In genomic region chr9:87610200-87611155, GRCh38 we compare ENCODE assay signal across 23 cellular contexts.
DNase-seq lines count a peak whose midpoint lies in the region; ATAC-seq, FAIRE-seq and TF ChIP-seq lines count a peak whose summit lies in the region.
"Had no signal": no experiment of that assay in that cellular context is flagged by ENCODE, and none has a peak within 500 bp of the region (broad histone marks: within the 10 kb centered on the region; RNA-seq: fewer than 3 reads in every experiment).

No MANE protein-coding gene starts in this region.

- H3K9me3 ChIP-seq in heart left ventricle (no peaks in the 10 kb centered on the region), osteoblast (ENCODE audit: low read depth, low read length) (no peaks in the 10 kb centered on the region)

- DNase-seq in GM23338 (ENCODE audit: low spot score) (no peak), cardiac fibroblast (ENCODE audit: low read depth in 2 of 2) (peak; percentile 23 to 63), heart left ventricle (no peak), osteoblast (ENCODE audit: insufficient read length, low spot score, missing footprints) (no peak), NCI-H2227 treated with DMSO at 0.1 percent for 48 hours (lab: John Stamatoyannopoulos, UW) (no peak), GM12892 (ENCODE audit: insufficient read length) (no peak), SKM-1 treated with dmso at 0.1 percent for 144 hours (lab: John Stamatoyannopoulos, UW; ENCODE audit: unreplicated experiment) (no peak)
- DNase-seq: activated CD8-positive, alpha-beta T cell treated with anti-CD3 and anti-CD28 coated beads for 36 hours; activated T-cell treated with anti-CD3 and anti-CD28 coated beads, Interleukin-2, amount 50 U/mL, for 48 hours; CD8-positive, alpha-beta T cell; effector memory CD8-positive, alpha-beta T cell; MM.1S; NCI-H187; NCI-H446 treated with DMSO at 0.1 percent for 48 hours; RPMI8226; stimulated activated naive CD8-positive, alpha-beta T cell treated with anti-CD3 and anti-CD28 coated beads, Interleukin-15, amount 100 ng/mL, for 72 hours had no signal

- FAIRE-seq in GM12892 (lab: Jason Lieb, UNC) = no peak
- FAIRE-seq: frontal cortex had no signal

- no peaks in the 10 kb centered on the region for H3K9me3 Mint-ChIP-seq in GM23338
- H3K9me3 Mint-ChIP-seq: activated CD8-positive, alpha-beta T cell treated with anti-CD3 and anti-CD28 coated beads for 36 hours; effector memory CD8-positive, alpha-beta T cell; natural killer cell treated with Interleukin-12 subunit alpha and Interleukin-12 subunit beta and Interleukin-15 and Interleukin-18, amount 100 ng/mL, for 72 hours had no signal

- H3K4me3 Mint-ChIP-seq in GM23338 = no peak overlapping the region
- H3K4me3 Mint-ChIP-seq: activated CD8-positive, alpha-beta T cell treated with anti-CD3 and anti-CD28 coated beads for 36 hours; CD8-positive, alpha-beta T cell; effector memory CD8-positive, alpha-beta T cell; natural killer cell treated with Interleukin-12 subunit alpha and Interleukin-12 subunit beta and Interleukin-15 and Interleukin-18, amount 100 ng/mL, for 72 hours; stimulated activated naive CD8-positive, alpha-beta T cell treated with anti-CD3 and anti-CD28 coated beads, Interleukin-15, amount 100 ng/mL, for 72 hours; T-helper 1 cell treated with Interleukin-12 subunit alpha and Interleukin-12 subunit beta and Interleukin-4 antibody, amounts not matched to agents 30 μg/mL and 1 μg/mL, for 36 hours had no signal

- H3K79me2 ChIP-seq in GM23338 (replicated peaks; ENCODE audit: insufficient read depth) (peaks cover 45% of the 10 kb centered on the region), osteoblast (ENCODE audit: insufficient read depth, low read length) (no peaks in the 10 kb centered on the region)

- H3K27me3 ChIP-seq in GM23338 (ENCODE audit: insufficient read depth) (no peaks in the 10 kb centered on the region), heart left ventricle (no peaks in the 10 kb centered on the region), osteoblast (ENCODE audit: insufficient read depth, low read length) (no peaks in the 10 kb centered on the region)
- H3K27me3 ChIP-seq: cardiac muscle cell had no signal

- peaks cover 3% of the 10 kb centered on the region for H3K27me3 Mint-ChIP-seq in GM23338 (ENCODE audit: insufficient read depth, low read depth, poor library complexity)

- H3K4me1 Mint-ChIP-seq in GM23338 = peaks cover 56% of the 10 kb centered on the region

- peak overlapping the region; percentile 37 for H3K27ac Mint-ChIP-seq in GM23338
- H3K27ac Mint-ChIP-seq: activated CD8-positive, alpha-beta T cell treated with anti-CD3 and anti-CD28 coated beads for 36 hours; activated naive CD4-positive, alpha-beta T cell treated with anti-CD3 and anti-CD28 coated beads, Interleukin-2, amount 50 U/mL, for 72 hours; CD8-positive, alpha-beta T cell; effector memory CD8-positive, alpha-beta T cell; natural killer cell treated with Interleukin-12 subunit alpha and Interleukin-12 subunit beta and Interleukin-15 and Interleukin-18, amount 100 ng/mL, for 72 hours; stimulated activated naive CD8-positive, alpha-beta T cell treated with anti-CD3 and anti-CD28 coated beads, Interleukin-15, amount 100 ng/mL, for 72 hours; T-helper 1 cell treated with Interleukin-12 subunit alpha and Interleukin-12 subunit beta and Interleukin-4 antibody, amounts not matched to agents 30 μg/mL and 1 μg/mL, for 36 hours had no signal

- 0 out of 2 replicates have a peak, but pooled peaks cover 3% of the 10 kb centered on the region for H3F3A ChIP-seq in GM23338 (replicated peaks; ENCODE audit: low read depth)

- no peak for TF ChIP-seq CTCF in GM23338 (conservative IDR thresholded peaks at IDR 0.05; ENCODE audit: low read depth in 2 of 2)
- TF ChIP-seq CTCF in cardiac fibroblast (IDR thresholded peaks at IDR 0.05; ENCODE audit: low read depth, low read length) = no peak
- TF ChIP-seq CTCF in heart left ventricle (IDR thresholded peaks at IDR 0.05) = no peak
- TF ChIP-seq CTCF in osteoblast (IDR thresholded peaks at IDR 0.05; ENCODE audit: extremely low read depth, low read depth, low read length) = no peak

- H3K36me3 ChIP-seq in GM23338 (ENCODE audit: insufficient read depth) (peaks cover 23% of the 10 kb centered on the region), heart left ventricle (no peaks in the 10 kb centered on the region), osteoblast (ENCODE audit: insufficient read depth, low read length) (no peaks in the 10 kb centered on the region)
- H3K36me3 ChIP-seq: cardiac muscle cell had no signal

- H4K20me1 ChIP-seq in GM23338 (replicated peaks; ENCODE audit: insufficient read depth) = peaks cover 12% of the 10 kb centered on the region
- H4K20me1 ChIP-seq in osteoblast (ENCODE audit: insufficient read depth, low read length) = no peaks in the 10 kb centered on the region

- TF ChIP-seq POLR2A in heart left ventricle (IDR thresholded peaks at IDR 0.05) = no peak
- no peak for TF ChIP-seq POLR2A in GM12892 (IDR thresholded peaks at IDR 0.05; ENCODE audit: low read depth, low read length)

- 50 to 61% (median 53%) methylated on average over 12 of the region's 12 CpGs for WGBS in heart left ventricle, 4 donors

- intact Hi-C loops in heart left ventricle (cut with DNase I) = no loop called here

- H3K36me3 Mint-ChIP-seq in GM23338 (ENCODE audit: low read depth) = peaks cover 78% of the 10 kb centered on the region
- H3K36me3 Mint-ChIP-seq: CD8-positive, alpha-beta T cell; natural killer cell treated with Interleukin-12 subunit alpha and Interleukin-12 subunit beta and Interleukin-15 and Interleukin-18, amount 100 ng/mL, for 72 hours had no signal

- H3K4me1 ChIP-seq in GM23338 (ENCODE audit: insufficient read depth) (peaks cover 37% of the 10 kb centered on the region), heart left ventricle (peaks cover 0 to 61% (median 2%) of the 10 kb centered on the region in 12 donors), osteoblast (ENCODE audit: insufficient read depth, low read length) (peaks cover 12% of the 10 kb centered on the region)

- H3K27ac ChIP-seq in GM23338 (ENCODE audit: low read depth) = no peak overlapping the region; the same call in 1 of the 2 replicates
- H3K27ac ChIP-seq in heart left ventricle = peak overlapping the region in 1 of 12 donors; percentile 14
- peak overlapping the region; percentile 20 for H3K27ac ChIP-seq in osteoblast (ENCODE audit: low read depth, low read length)
- H3K27ac ChIP-seq: cardiac muscle cell had no signal

- H3K4me3 ChIP-seq in GM23338 (no peak overlapping the region), cardiac fibroblast (replicated peaks in 1 of 2; ENCODE audit: low read depth in 2 of 2, low read length in 2 of 2) (no peak overlapping the region), heart left ventricle (no peak overlapping the region), osteoblast (ENCODE audit: insufficient read depth, low read length) (no peak overlapping the region)
- H3K4me3 ChIP-seq: cardiac muscle cell, lung had no signal

- no peak overlapping the region for H3K4me2 ChIP-seq in GM23338
- H3K4me2 ChIP-seq in osteoblast (ENCODE audit: insufficient read depth, low read length) = no peak overlapping the region

- H2AFZ ChIP-seq in GM23338 (no peak overlapping the region), osteoblast (ENCODE audit: low read length) (no peak overlapping the region)

- ATAC-seq in GM23338 (no peak), heart left ventricle (peak in 3 of 4 donors; percentile 41 to 52 (median 44)), HG02798 (IDR thresholded peaks at IDR 0.05; ENCODE audit: poor library complexity, unreplicated experiment) (no peak)
- ATAC-seq: activated CD8-positive, alpha-beta T cell treated with anti-CD3 and anti-CD28 coated beads for 36 hours; activated naive CD4-positive, alpha-beta T cell treated with anti-CD3 and anti-CD28 coated beads, Interleukin-2, amount 50 U/mL, for 72 hours; CD8-positive, alpha-beta T cell; effector memory CD8-positive, alpha-beta T cell; natural killer cell treated with Interleukin-12 subunit alpha and Interleukin-12 subunit beta and Interleukin-15 and Interleukin-18, amount 100 ng/mL, for 72 hours; stimulated activated naive CD8-positive, alpha-beta T cell treated with anti-CD3 and anti-CD28 coated beads, Interleukin-15, amount 100 ng/mL, for 72 hours had no signal

- H3K9me2 ChIP-seq in GM23338 (ENCODE audit: insufficient read depth) = peaks cover 6% of the 10 kb centered on the region; the same call in 1 of the 2 replicates

TF ChIP-seq in GM23338, 12 proteins besides CTCF, POLR2A, EP300 and RAD21 (continues in another document):
- TF ChIP-seq CREB1 (CRISPR knock-in tag; IDR thresholded peaks at IDR 0.05; ENCODE audit: low read depth) (no peak), JUNB (IDR thresholded peaks at IDR 0.05; ENCODE audit: unreplicated experiment) (no peak), EZH2phosphoT487 (IDR thresholded peaks at IDR 0.05; ENCODE audit: unreplicated experiment) (no peak), EZH2 (IDR thresholded peaks at IDR 0.05; ENCODE audit: low read depth, unreplicated experiment) (no peak)
- TF ChIP-seq, protein P1, sequence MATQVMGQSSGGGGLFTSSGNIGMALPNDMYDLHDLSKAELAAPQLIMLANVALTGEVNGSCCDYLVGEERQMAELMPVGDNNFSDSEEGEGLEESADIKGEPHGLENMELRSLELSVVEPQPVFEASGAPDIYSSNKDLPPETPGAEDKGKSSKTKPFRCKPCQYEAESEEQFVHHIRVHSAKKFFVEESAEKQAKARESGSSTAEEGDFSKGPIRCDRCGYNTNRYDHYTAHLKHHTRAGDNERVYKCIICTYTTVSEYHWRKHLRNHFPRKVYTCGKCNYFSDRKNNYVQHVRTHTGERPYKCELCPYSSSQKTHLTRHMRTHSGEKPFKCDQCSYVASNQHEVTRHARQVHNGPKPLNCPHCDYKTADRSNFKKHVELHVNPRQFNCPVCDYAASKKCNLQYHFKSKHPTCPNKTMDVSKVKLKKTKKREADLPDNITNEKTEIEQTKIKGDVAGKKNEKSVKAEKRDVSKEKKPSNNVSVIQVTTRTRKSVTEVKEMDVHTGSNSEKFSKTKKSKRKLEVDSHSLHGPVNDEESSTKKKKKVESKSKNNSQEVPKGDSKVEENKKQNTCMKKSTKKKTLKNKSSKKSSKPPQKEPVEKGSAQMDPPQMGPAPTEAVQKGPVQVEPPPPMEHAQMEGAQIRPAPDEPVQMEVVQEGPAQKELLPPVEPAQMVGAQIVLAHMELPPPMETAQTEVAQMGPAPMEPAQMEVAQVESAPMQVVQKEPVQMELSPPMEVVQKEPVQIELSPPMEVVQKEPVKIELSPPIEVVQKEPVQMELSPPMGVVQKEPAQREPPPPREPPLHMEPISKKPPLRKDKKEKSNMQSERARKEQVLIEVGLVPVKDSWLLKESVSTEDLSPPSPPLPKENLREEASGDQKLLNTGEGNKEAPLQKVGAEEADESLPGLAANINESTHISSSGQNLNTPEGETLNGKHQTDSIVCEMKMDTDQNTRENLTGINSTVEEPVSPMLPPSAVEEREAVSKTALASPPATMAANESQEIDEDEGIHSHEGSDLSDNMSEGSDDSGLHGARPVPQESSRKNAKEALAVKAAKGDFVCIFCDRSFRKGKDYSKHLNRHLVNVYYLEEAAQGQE (IDR thresholded peaks at IDR 0.05; ENCODE audit: unreplicated experiment) = no peak

Comparison
In these comparisons a context has a peak if more than half of its experiments do, and no peak if none do; other contexts are left out.
1. ATAC-seq: peak in heart left ventricle (3 of 4); none in GM23338 (single experiment) and HG02798 (single experiment).
2. DNase-seq: peak in cardiac fibroblast (2 of 2); none in GM23338 (single experiment), heart left ventricle (0 of 5), osteoblast (single experiment), NCI-H2227 treated with DMSO at 0.1 percent for 48 hours (single experiment), GM12892 (single experiment) and SKM-1 treated with dmso at 0.1 percent for 144 hours (single experiment).